Comparison of ENCODE assay signal across 18 cellular contexts in genomic region chr17:59719526-59719925, GRCh38. TPM values are rescaled to one million over a fixed set of nuclear protein-coding genes. Genes with fewer than 3 reads are reported as not detected.
DNase-seq lines count a peak whose midpoint lies in the region; ATAC-seq, FAIRE-seq and TF ChIP-seq lines count a peak whose summit lies in the region.
"Had no signal": no experiment of that assay in that cellular context is flagged by ENCODE, and none has a peak within 500 bp of the region (broad histone marks: within the 10 kb centered on the region; RNA-seq: fewer than 3 reads in every experiment).

No MANE protein-coding gene starts in this region.

- H3K27ac ChIP-seq in neutrophil, result peak overlapping the region; percentile 50

- H3K27me3 Mint-ChIP-seq in WTC11 (ENCODE audit: low read depth), result no peaks in the 10 kb centered on the region

- no peak overlapping the region for H3K4me3 Mint-ChIP-seq in WTC11

- peaks cover 11% of the 10 kb centered on the region for H3K4me1 Mint-ChIP-seq in WTC11

- in situ Hi-C loops in SK-MEL-5 (cut with HindIII; ENCODE audit: low pct_unique_long_range_greater_than_20kb, low sequenced_read_pairs), result no loop called here

- ATAC-seq in HG03520 (IDR thresholded peaks at IDR 0.05; ENCODE audit: unreplicated experiment), result no peak
- no peak for ATAC-seq in WTC11
- no peak for ATAC-seq in HG03354 (IDR thresholded peaks at IDR 0.05; ENCODE audit: poor library complexity, severe bottlenecking, unreplicated experiment)

- TF ChIP-seq CTCF in neutrophil (IDR thresholded peaks at IDR 0.05) (no peak), WTC11 (IDR thresholded peaks at IDR 0.05) (no peak)

- POLR2A ChIA-PET in WTC11 (lab: Charles Lee), result no interaction called here

- H3K9me3 ChIP-seq in neutrophil, result no peaks in the 10 kb centered on the region
- H3K9me3 ChIP-seq: Caco-2 had no signal

- DNase-seq in GM19239 (ENCODE audit: insufficient read length, low spot score) (no peak), SK-MEL-5 (ENCODE audit: low read depth, low spot score) (peak; percentile 78), epidermal melanocyte (ENCODE audit: insufficient read length, low spot score) (peak; percentile 18), WTC11 (ENCODE audit: low spot score) (no peak)
- no peak for DNase-seq in activated CD8-positive, alpha-beta memory T cell treated with anti-CD3 and anti-CD28 coated beads for 24 hours
- DNase-seq: AML-193, Caco-2, DMS153, H7, KG1, NCI-H1048, NCI-H1436 treated with DMSO at 0.1 percent for 48 hours, NCI-H2029 treated with DMSO at 0.1 percent for 48 hours, NCI-H2171 treated with DMSO at 0.1 percent for 48 hours, NCI-H748 treated with DMSO at 0.1 percent for 48 hours had no signal

- no peak overlapping the region for H3K4me3 ChIP-seq in neutrophil (ENCODE audit: low read depth in 1 of 2, low read length in 1 of 2)

- H3K27me3 ChIP-seq in neutrophil, result no peaks in the 10 kb centered on the region

- FAIRE-seq in GM19239 (lab: Jason Lieb, UNC), result peak; percentile 42

- H3K4me1 ChIP-seq in neutrophil (ENCODE audit: control insufficient read depth in 1 of 2, insufficient read depth in 1 of 2, low read depth in 1 of 2, low read length in 1 of 2), result peaks cover 50 to 74% of the 10 kb centered on the region in 2 experiments

- CTCF ChIA-PET in WTC11 (lab: Charles Lee), result no interaction called here

- H3K27ac Mint-ChIP-seq in WTC11, result no peak overlapping the region

- H3K36me3 ChIP-seq in neutrophil, result peaks cover 9% of the 10 kb centered on the region

- H3K9me3 Mint-ChIP-seq in WTC11, result no peaks in the 10 kb centered on the region

- H3K36me3 Mint-ChIP-seq in WTC11, result no peaks in the 10 kb centered on the region

TF ChIP-seq in WTC11, 78 proteins besides CTCF, POLR2A, EP300 and RAD21:
- TF ChIP-seq ZMAT4 (CRISPR knock-in tag; IDR thresholded peaks at IDR 0.05) (no peak), ZNF219 (CRISPR knock-in tag; IDR thresholded peaks at IDR 0.05; ENCODE audit: borderline replicate concordance) (no peak), PRRX2 (CRISPR knock-in tag; IDR thresholded peaks at IDR 0.05) (no peak), NFATC4 (CRISPR knock-in tag; IDR thresholded peaks at IDR 0.05) (no peak), CREM (CRISPR knock-in tag; IDR thresholded peaks at IDR 0.05) (no peak), IRF1 (CRISPR knock-in tag; IDR thresholded peaks at IDR 0.05) (no peak), ZNF138 (CRISPR knock-in tag; conservative IDR thresholded peaks at IDR 0.05) (no peak)
- TF ChIP-seq, protein P1, sequence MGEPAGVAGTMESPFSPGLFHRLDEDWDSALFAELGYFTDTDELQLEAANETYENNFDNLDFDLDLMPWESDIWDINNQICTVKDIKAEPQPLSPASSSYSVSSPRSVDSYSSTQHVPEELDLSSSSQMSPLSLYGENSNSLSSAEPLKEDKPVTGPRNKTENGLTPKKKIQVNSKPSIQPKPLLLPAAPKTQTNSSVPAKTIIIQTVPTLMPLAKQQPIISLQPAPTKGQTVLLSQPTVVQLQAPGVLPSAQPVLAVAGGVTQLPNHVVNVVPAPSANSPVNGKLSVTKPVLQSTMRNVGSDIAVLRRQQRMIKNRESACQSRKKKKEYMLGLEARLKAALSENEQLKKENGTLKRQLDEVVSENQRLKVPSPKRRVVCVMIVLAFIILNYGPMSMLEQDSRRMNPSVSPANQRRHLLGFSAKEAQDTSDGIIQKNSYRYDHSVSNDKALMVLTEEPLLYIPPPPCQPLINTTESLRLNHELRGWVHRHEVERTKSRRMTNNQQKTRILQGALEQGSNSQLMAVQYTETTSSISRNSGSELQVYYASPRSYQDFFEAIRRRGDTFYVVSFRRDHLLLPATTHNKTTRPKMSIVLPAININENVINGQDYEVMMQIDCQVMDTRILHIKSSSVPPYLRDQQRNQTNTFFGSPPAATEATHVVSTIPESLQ (CRISPR knock-in tag; IDR thresholded peaks at IDR 0.05), result no peak

RNA-seq across cellular contexts. Expression of gene VMP1, which starts 12.1 kb away (rescaled TPM):
- 505 and 568 TPM in 2 replicates for total RNA-seq in SK-MEL-5 (2014; rRNA removed; shearing (Covaris generic))
- polyA plus RNA-seq in SK-MEL-5 (2015; cell fraction: cytosol; rRNA removed), result 233 and 304 TPM in 2 replicates
- polyA plus RNA-seq in SK-MEL-5 (2015; cell fraction: nucleus; rRNA removed), result 1,128 and 1,243 TPM in 2 replicates
- 72.8 to 79.1 TPM (median 72.9 TPM) in 3 replicates for total RNA-seq in WTC11 (2021)

RNA-seq across cellular contexts. Expression of gene PTRH2, which starts 12.3 kb away (rescaled TPM):
- 104 and 125 TPM in 2 replicates for total RNA-seq in SK-MEL-5 (2014; rRNA removed; shearing (Covaris generic))
- polyA plus RNA-seq in SK-MEL-5 (2015; cell fraction: cytosol; rRNA removed), result 111 and 135 TPM in 2 replicates
- polyA plus RNA-seq in SK-MEL-5 (2015; cell fraction: nucleus; rRNA removed), result 87.7 and 153 TPM in 2 replicates
- 30.0 to 32.6 TPM (median 30.5 TPM) in 3 replicates for total RNA-seq in WTC11 (2021)

Comparison
In these comparisons a context has a peak if more than half of its experiments do, and no peak if none do; other contexts are left out.
1. DNase-seq: peak in SK-MEL-5 (single experiment) and epidermal melanocyte (single experiment); none in GM19239 (single experiment), activated CD8-positive, alpha-beta memory T cell treated with anti-CD3 and anti-CD28 coated beads for 24 hours (single experiment) and WTC11 (single experiment).